8 cellular contexts compared by ENCODE assay signal in genomic region chr9:128098017-128098935, GRCh38. TPM values are rescaled to one million over a fixed set of nuclear protein-coding genes. Genes with fewer than 3 reads are reported as not detected.
DNase-seq lines count a peak whose midpoint lies in the region; ATAC-seq and TF ChIP-seq lines count a peak whose summit lies in the region.

No MANE protein-coding gene starts in this region.

- TF ChIP-seq CTCF in esophagus muscularis mucosa (IDR thresholded peaks at IDR 0.05): no peak

- H3K9ac ChIP-seq in mucosa of stomach (ENCODE audit: low read length): peak overlapping the region; percentile 80

- peak overlapping the region; percentile 93 to 97 (median 96) for H3K27ac ChIP-seq in esophagus muscularis mucosa (replicated peaks in 1 of 4)

- peak; percentile 97 for TF ChIP-seq POLR2A in esophagus muscularis mucosa (IDR thresholded peaks at IDR 0.05; ENCODE audit: low read depth)

- H3K27me3 Mint-ChIP-seq in activated T-cell treated with anti-CD3 and anti-CD28 coated beads, Interleukin-2, amount 50 U/mL, for 72 hours (ENCODE audit: low read depth): no peaks in the 10 kb centered on the region

- H3K36me3 ChIP-seq in esophagus muscularis mucosa (peaks cover 21 to 29% (median 25%) of the 10 kb centered on the region in 4 donors), mucosa of stomach (ENCODE audit: control insufficient read depth, insufficient read depth, low read length) (peaks cover 10% of the 10 kb centered on the region)

- peak overlapping the region; percentile 19 for H3K27ac Mint-ChIP-seq in activated T-cell treated with anti-CD3 and anti-CD28 coated beads, Interleukin-2, amount 50 U/mL, for 72 hours

- H3K4me1 ChIP-seq in esophagus muscularis mucosa: peaks cover 68 to 97% (median 89%) of the 10 kb centered on the region in 4 donors
- peaks cover 71% of the 10 kb centered on the region for H3K4me1 ChIP-seq in mucosa of stomach (ENCODE audit: control insufficient read depth, insufficient read depth, low read length)

- H3K36me3 Mint-ChIP-seq in activated T-cell treated with anti-CD3 and anti-CD28 coated beads, Interleukin-2, amount 50 U/mL, for 72 hours (ENCODE audit: insufficient read depth in 2 of 2): peaks cover 2 to 9% of the 10 kb centered on the region in 2 donors

- H3K27me3 ChIP-seq in esophagus muscularis mucosa (no peaks in the 10 kb centered on the region), mucosa of stomach (ENCODE audit: control insufficient read depth, insufficient read depth, low read length) (no peaks in the 10 kb centered on the region)

- H3K4me3 ChIP-seq in esophagus muscularis mucosa (peak overlapping the region; percentile 58 to 63 (median 61)), mucosa of stomach (ENCODE audit: low read length) (peak overlapping the region; percentile 48)

- peaks cover 59% of the 10 kb centered on the region for H3K4me1 Mint-ChIP-seq in activated T-cell treated with anti-CD3 and anti-CD28 coated beads, Interleukin-2, amount 50 U/mL, for 72 hours (ENCODE audit: low read depth)

- intact Hi-C loops in esophagus muscularis mucosa (cut with DNase I): loop anchor here (10.0 kb wide), 1 partner anchor 123 kb away; no protein-coding TSS in a partner anchor

- TF ChIP-seq EP300 in esophagus muscularis mucosa (IDR thresholded peaks at IDR 0.05): peak; percentile 98

- peak; percentile 53 to 64 for ATAC-seq in activated T-cell treated with anti-CD3 and anti-CD28 coated beads, Interleukin-2, amount 50 U/mL, for 72 hours (replicated peaks in 1 of 2)
- ATAC-seq in GM21526 (IDR thresholded peaks at IDR 0.05; ENCODE audit: low FRiP score, unreplicated experiment): no peak

- DNase-seq in 8988T (peak; percentile 75), HPDE6-E6E7 (ENCODE audit: extremely low spot score) (peak; percentile 96), NOMO-1 treated with dmso at 0.1 percent for 144 hours (lab: John Stamatoyannopoulos, UW; ENCODE audit: unreplicated experiment) (peak; percentile 90), esophagus muscularis mucosa (ENCODE audit: extremely low spot score) (peak; percentile 98)
- peak; percentile 67 to 72 for DNase-seq in activated T-cell treated with anti-CD3 and anti-CD28 coated beads, Interleukin-2, amount 50 U/mL, for 72 hours
- DNase-seq in stimulated activated CD8-positive, alpha-beta memory T cell treated with anti-CD3 and anti-CD28 coated beads, Interleukin-4, amount 100 ng/mL, for 4 hours (ENCODE audit: low read depth in 2 of 2, low spot score in 1 of 2): peak; percentile 40 to 56

- H3K9me3 ChIP-seq in esophagus muscularis mucosa (no peaks in the 10 kb centered on the region), mucosa of stomach (ENCODE audit: control insufficient read depth, low read length) (no peaks in the 10 kb centered on the region)

- WGBS in esophagus muscularis mucosa: 10% methylated on average over 12 of the region's 28 CpGs

- H3K4me3 Mint-ChIP-seq in activated T-cell treated with anti-CD3 and anti-CD28 coated beads, Interleukin-2, amount 50 U/mL, for 72 hours: peak overlapping the region; percentile 66 to 69

- no peaks in the 10 kb centered on the region for H3K9me3 Mint-ChIP-seq in activated T-cell treated with anti-CD3 and anti-CD28 coated beads, Interleukin-2, amount 50 U/mL, for 72 hours

RNA-seq across cellular contexts. Expression of gene PTGES2, which starts 29.3 kb away (rescaled TPM):
- total RNA-seq in activated T-cell treated with anti-CD3 and anti-CD28 coated beads, Interleukin-2, amount 50 U/mL, for 72 hours: 10 to 100 TPM; 23.5 to 27.5 TPM
- 10 to 100 TPM; 58.0 to 72.7 (median 60.5) TPM for total RNA-seq in esophagus muscularis mucosa

RNA-seq across cellular contexts. Expression of gene SLC25A25, which starts 30.2 kb away (rescaled TPM):
- total RNA-seq in activated T-cell treated with anti-CD3 and anti-CD28 coated beads, Interleukin-2, amount 50 U/mL, for 72 hours: 10 to 100 TPM in 1 of 2 donors, 1 to 10 TPM in 1; 9.7 to 11.2 TPM
- total RNA-seq in esophagus muscularis mucosa: 100 to 1,000 TPM in 1 of 4 donors, 10 to 100 TPM in 3; 14.5 to 140 (median 21.3) TPM

RNA-seq across cellular contexts. Expression of gene NAIF1, which starts 31.2 kb away (rescaled TPM):
- total RNA-seq in activated T-cell treated with anti-CD3 and anti-CD28 coated beads, Interleukin-2, amount 50 U/mL, for 72 hours: 10 to 100 TPM; 11.9 to 17.9 TPM
- total RNA-seq in esophagus muscularis mucosa: 10 to 100 TPM in 2 of 4 donors, 1 to 10 TPM in 2; 5.4 to 12.0 (median 9.7) TPM

RNA-seq across cellular contexts. Expression of gene LCN2, which starts 51.0 kb away (rescaled TPM):
- total RNA-seq in activated T-cell treated with anti-CD3 and anti-CD28 coated beads, Interleukin-2, amount 50 U/mL, for 72 hours: not detected
- 1 to 10 TPM in 1 of 4 donors, under 1 TPM in 1, not detected in 2; 0.83 to 6.2 TPM for total RNA-seq in esophagus muscularis mucosa

Comparison
In these comparisons a context has a peak if more than half of its experiments do, and no peak if none do; other contexts are left out.
1. DNase-seq: peak in every context shown above with its lines; median percentile 98 in esophagus muscularis mucosa; 96 in HPDE6-E6E7; 90 in NOMO-1 treated with dmso at 0.1 percent for 144 hours; 75 in 8988T; 70 in activated T-cell treated with anti-CD3 and anti-CD28 coated beads, Interleukin-2, amount 50 U/mL, for 72 hours; 48 in stimulated activated CD8-positive, alpha-beta memory T cell treated with anti-CD3 and anti-CD28 coated beads, Interleukin-4, amount 100 ng/mL, for 4 hours.